11 cellular contexts compared by ENCODE assay signal in genomic region chr5:39178171-39178570, GRCh38. TPM values are rescaled to one million over a fixed set of nuclear protein-coding genes. Genes with fewer than 3 reads are reported as not detected.
DNase-seq lines count a peak whose midpoint lies in the region; ATAC-seq, FAIRE-seq and TF ChIP-seq lines count a peak whose summit lies in the region.
"Had no signal": no experiment of that assay in that cellular context is flagged by ENCODE, and none has a peak within 500 bp of the region (broad histone marks: within the 10 kb centered on the region; RNA-seq: fewer than 3 reads in every experiment).

No MANE protein-coding gene starts in this region.

- H3K36me3 ChIP-seq in PC-3 (ENCODE audit: low read depth, low read length) (no peaks in the 10 kb centered on the region), kidney (ENCODE audit: control insufficient read depth in 1 of 2, insufficient read depth in 2 of 2, low read length in 2 of 2) (no peaks in the 10 kb centered on the region)

- peaks cover 11% of the 10 kb centered on the region for H3K4me1 ChIP-seq in PC-3 (ENCODE audit: insufficient read depth, low read length)
- peaks cover 0 to 9% of the 10 kb centered on the region in 2 donors for H3K4me1 ChIP-seq in kidney (ENCODE audit: control insufficient read depth in 1 of 2, insufficient read depth in 1 of 2, low read depth in 1 of 2, low read length in 2 of 2)

- ATAC-seq in PC-3 (peak; percentile 99), esophagus mucosa (peak; percentile 76), HG02763 (IDR thresholded peaks at IDR 0.05; ENCODE audit: unreplicated experiment) (no peak), GM18858 (IDR thresholded peaks at IDR 0.05; ENCODE audit: unreplicated experiment) (no peak)

- no peaks in the 10 kb centered on the region for H4K20me1 ChIP-seq in PC-3 (ENCODE audit: low read length)

- H3K27ac ChIP-seq in PC-3 (ENCODE audit: low read length), result peak overlapping the region; percentile 6; the same call in 1 of the 2 replicates
- H3K27ac ChIP-seq in kidney (ENCODE audit: low read depth in 2 of 2, low read length in 2 of 2), result no peak overlapping the region

- no peak overlapping the region for H3K9ac ChIP-seq in PC-3 (ENCODE audit: low read length)
- no peak overlapping the region for H3K9ac ChIP-seq in kidney (ENCODE audit: low read length in 2 of 2)

- H3F3A ChIP-seq in PC-3 (ENCODE audit: low read length, unreplicated experiment), result no peaks in the 10 kb centered on the region

- H2AFZ ChIP-seq in PC-3 (ENCODE audit: low read length), result no peak overlapping the region

- intact Hi-C loops in PC-3 (cut with micrococcal nuclease), result no loop called here
- intact Hi-C loops in kidney (cut with DNase I), result no loop called here

- H3K27me3 ChIP-seq in PC-3 (ENCODE audit: low read length), result no peaks in the 10 kb centered on the region

- TF ChIP-seq CTCF in PC-3 (conservative IDR thresholded peaks at IDR 0.05; ENCODE audit: low read depth, low read length) (no peak), kidney (IDR thresholded peaks at IDR 0.05; ENCODE audit: borderline replicate concordance, extremely low read depth, insufficient read depth) (no peak)

- H3K4me2 ChIP-seq in PC-3 (ENCODE audit: low read length), result no peak overlapping the region

- no peaks in the 10 kb centered on the region for H3K79me2 ChIP-seq in PC-3 (ENCODE audit: low read length)

- BruUV-seq in PC-3 (replicated peaks; lab: Mats Ljungman, UMichigan), result no TSS peak

- POLR2A ChIA-PET in PC-3 (lab: Charles Lee; ENCODE audit: unreplicated experiment), result no interaction called here

- H3K9me2 ChIP-seq in PC-3 (replicated peaks; ENCODE audit: low read length), result no peaks in the 10 kb centered on the region

- FAIRE-seq in kidney (lab: Jason Lieb, UNC), result no peak

- H3K4me3 ChIP-seq in PC-3 (ENCODE audit: low read length) (no peak overlapping the region), kidney (ENCODE audit: low read length in 2 of 2) (no peak overlapping the region)

- CTCF ChIA-PET in PC-3 (lab: Charles Lee), result no interaction called here

- DNase-seq in A172 (ENCODE audit: low spot score) (peak; percentile 27), GM04504 (ENCODE audit: low read depth) (peak; percentile 76), PC-3 (peak; percentile 79), kidney (no peak), NCI-H1417 treated with DMSO at 0.1 percent for 48 hours (lab: John Stamatoyannopoulos, UW) (no peak)
- DNase-seq: COR-L47, NCI-H1930 had no signal

- H3K9me3 ChIP-seq in PC-3 (ENCODE audit: low read length), result no peaks in the 10 kb centered on the region
- no peaks in the 10 kb centered on the region for H3K9me3 ChIP-seq in kidney (ENCODE audit: control insufficient read depth in 1 of 2, low read length in 2 of 2)

RNA-seq across cellular contexts. Expression of gene FYB1, which starts 41.2 kb away (rescaled TPM):
- total RNA-seq in A172 (2014; rRNA removed; shearing (Covaris generic)), result 0.05 and 0.12 TPM in 2 replicates
- total RNA-seq in PC-3 (2014; rRNA removed) (0.81 and 1.1 TPM in 2 replicates), esophagus mucosa (64.7 TPM), kidney (53.7 TPM)
- polyA plus RNA-seq in kidney (ENCODE audit: insufficient read depth, low read depth, low replicate concordance), result 2.3 TPM
- total RNA-seq: glomerular endothelial cell had no signal

Comparison
In these comparisons a context has a peak if more than half of its experiments do, and no peak if none do; other contexts are left out.
1. DNase-seq: peak in A172 (single experiment), GM04504 (single experiment) and PC-3 (single experiment); none in kidney (single experiment) and NCI-H1417 treated with DMSO at 0.1 percent for 48 hours (single experiment).
2. ATAC-seq: peak in PC-3 (single experiment) and esophagus mucosa (single experiment); none in HG02763 (single experiment) and GM18858 (single experiment).
3. RNA of gene FYB1, which starts 41.2 kb away (total RNA-seq): 64.7 TPM in esophagus mucosa (single experiment) and 53.7 TPM in kidney (single experiment); 0.81 to 1.1 TPM in PC-3 and 0.05 to 0.12 TPM in A172; every median in the first group is over 10 times any median in the second.